23 cellular contexts compared by ENCODE assay signal in genomic region chr4:25330335-25330734, GRCh38. TPM values are rescaled to one million over a fixed set of nuclear protein-coding genes. Genes with fewer than 3 reads are reported as not detected.
DNase-seq lines count a peak whose midpoint lies in the region; ATAC-seq, FAIRE-seq and TF ChIP-seq lines count a peak whose summit lies in the region.
"Had no signal": no experiment of that assay in that cellular context is flagged by ENCODE, and none has a peak within 500 bp of the region (broad histone marks: within the 10 kb centered on the region; RNA-seq: fewer than 3 reads in every experiment).

No MANE protein-coding gene starts in this region.

- peak overlapping the region; percentile 71 for H3K27ac Mint-ChIP-seq in stimulated activated naive CD8-positive, alpha-beta T cell treated with anti-CD3 and anti-CD28 coated beads, Interleukin-15, Interleukin-2, amounts not matched to agents 100 ng/mL and 50 ng/mL, for 24 hours

- H3K4me1 ChIP-seq in HepG2 (ENCODE audit: insufficient read depth, low read length): peaks cover 24% of the 10 kb centered on the region
- H3K4me1 ChIP-seq in thyroid gland: no peaks in the 10 kb centered on the region

- H3K36me3 Mint-ChIP-seq in stimulated activated naive CD8-positive, alpha-beta T cell treated with anti-CD3 and anti-CD28 coated beads, Interleukin-15, Interleukin-2, amounts not matched to agents 100 ng/mL and 50 ng/mL, for 24 hours (ENCODE audit: low read depth): peaks cover 19% of the 10 kb centered on the region

- H3K4me3 ChIP-seq in HepG2 (replicated peaks in 1 of 3; ENCODE audit: insufficient read depth in 1 of 3, low read depth in 2 of 3, low read length in 3 of 3) (no peak overlapping the region), thyroid gland (replicated peaks in 1 of 3) (no peak overlapping the region)

- no TSS peak for BruUV-seq in HepG2 (replicated peaks; lab: Mats Ljungman, UMichigan)

- H3K9ac ChIP-seq in HepG2 (ENCODE audit: insufficient read depth, low read depth, low read length): no peak overlapping the region

- no peaks in the 10 kb centered on the region for H3K9me3 ChIP-seq in HepG2 (ENCODE audit: low read length)
- no peaks in the 10 kb centered on the region for H3K9me3 ChIP-seq in thyroid gland

- no peak for TF ChIP-seq POLR2A in HepG2 (IDR thresholded peaks at IDR 0.05; ENCODE audit: insufficient read depth in 1 of 2, low read depth in 2 of 2, low read length in 2 of 2)
- no peak for TF ChIP-seq POLR2A in thyroid gland (IDR thresholded peaks at IDR 0.05)

- no peak for FAIRE-seq in HepG2 (lab: Jason Lieb, UNC)
- FAIRE-seq: bronchial epithelial cell, endometrium had no signal

- no peaks in the 10 kb centered on the region for H3K27me3 Mint-ChIP-seq in stimulated activated naive CD8-positive, alpha-beta T cell treated with anti-CD3 and anti-CD28 coated beads, Interleukin-15, Interleukin-2, amounts not matched to agents 100 ng/mL and 50 ng/mL, for 24 hours
- H3K27me3 Mint-ChIP-seq: naive thymus-derived CD4-positive, alpha-beta T cell had no signal

- no peak for TF ChIP-seq RAD21 in HepG2 (CRISPR knock-in tag; IDR thresholded peaks at IDR 0.05)

- no peak for ATAC-seq in stimulated activated naive CD8-positive, alpha-beta T cell treated with anti-CD3 and anti-CD28 coated beads, Interleukin-15, Interleukin-2, amounts not matched to agents 100 U/mL and 50 U/mL, for 24 hours
- ATAC-seq in HepG2 (peak; percentile 27; the same call in 2 of the 3 replicates), GM18870 (IDR thresholded peaks at IDR 0.05; ENCODE audit: unreplicated experiment) (no peak)
- ATAC-seq: activated CD4-positive, CD25-positive, alpha-beta regulatory T cell treated with anti-CD3 and anti-CD28 coated beads, Interleukin-2, amount 50 U/mL, for 24 hours; left colon had no signal

- H3K9me3 Mint-ChIP-seq in stimulated activated naive CD8-positive, alpha-beta T cell treated with anti-CD3 and anti-CD28 coated beads, Interleukin-15, Interleukin-2, amounts not matched to agents 100 ng/mL and 50 ng/mL, for 24 hours: no peaks in the 10 kb centered on the region
- H3K9me3 Mint-ChIP-seq: H9; naive thymus-derived CD4-positive, alpha-beta T cell had no signal

- H2AFZ ChIP-seq in HepG2 (ENCODE audit: low read length): no peak overlapping the region

- peaks cover 21% of the 10 kb centered on the region for H3K4me1 Mint-ChIP-seq in stimulated activated naive CD8-positive, alpha-beta T cell treated with anti-CD3 and anti-CD28 coated beads, Interleukin-15, Interleukin-2, amounts not matched to agents 100 ng/mL and 50 ng/mL, for 24 hours (ENCODE audit: low read depth)
- H3K4me1 Mint-ChIP-seq: H9 had no signal

- H3K27ac ChIP-seq in HepG2 (ENCODE audit: extremely low read length, insufficient read depth, low read length): no peak overlapping the region
- H3K27ac ChIP-seq in thyroid gland: no peak overlapping the region

- no peak overlapping the region for H3K4me3 Mint-ChIP-seq in stimulated activated naive CD8-positive, alpha-beta T cell treated with anti-CD3 and anti-CD28 coated beads, Interleukin-15, Interleukin-2, amounts not matched to agents 100 ng/mL and 50 ng/mL, for 24 hours
- H3K4me3 Mint-ChIP-seq: H9 had no signal

- no peaks in the 10 kb centered on the region for H4K20me1 ChIP-seq in HepG2 (ENCODE audit: insufficient read depth, low read length)

- peaks cover 6% of the 10 kb centered on the region for H3K79me2 ChIP-seq in HepG2 (ENCODE audit: insufficient read depth, low read length)

- H3K27me3 ChIP-seq in HepG2 (ENCODE audit: control insufficient read depth in 1 of 2, insufficient read depth in 2 of 2, low read length in 2 of 2): no peaks in the 10 kb centered on the region
- no peaks in the 10 kb centered on the region for H3K27me3 ChIP-seq in thyroid gland

- intact Hi-C loops in HepG2 (cut with micrococcal nuclease; ENCODE audit: unreplicated experiment): no loop called here
- intact Hi-C loops in thyroid gland (cut with DNase I): no loop called here

- TF ChIP-seq EP300 in HepG2 (IDR thresholded peaks at IDR 0.05; ENCODE audit: low read depth in 2 of 2, low read length in 2 of 2) (no peak), HepG2 (CRISPR knock-in tag; IDR thresholded peaks at IDR 0.05; ENCODE audit: borderline replicate concordance) (no peak)

- WGBS in HepG2 (ENCODE audit: low lambda C conversion rate): 75% methylated on average over 1 of the region's 1 CpG
- WGBS in thyroid gland, 2 donors: 88% methylated on average over 1 of the region's 1 CpG

- H3K4me2 ChIP-seq in HepG2 (ENCODE audit: low read depth, low read length): no peak overlapping the region

- POLR2A ChIA-PET in HepG2 (lab: Yijun Ruan, JAX): interaction anchor here (0.6 kb wide), 1 partner anchor 18 kb away, joined by 3 read pairs; the partner anchor contains the start of gene ZCCHC4

- DNase-seq in stimulated activated naive CD8-positive, alpha-beta T cell treated with anti-CD3 and anti-CD28 coated beads, Interleukin-15, Interleukin-2, amounts not matched to agents 100 U/mL and 50 U/mL, for 24 hours: no peak
- DNase-seq in OCI-M1 (lab: John Stamatoyannopoulos, UW): peak; percentile 31
- no peak for DNase-seq in HepG2 (ENCODE audit: low spot score)
- DNase-seq in anterior cingulate cortex (lab: John Stamatoyannopoulos, UW): no peak
- DNase-seq in thyroid gland: no peak
- DNase-seq in AG08396 (ENCODE audit: low spot score): no peak
- DNase-seq: activated effector memory CD4-positive, alpha-beta T cell treated with Interleukin-2 at 50 U/mL for 16 hours; cortex of kidney; glutamatergic neuron; H9; left colon; naive thymus-derived CD4-positive, alpha-beta T cell; NCI-H1092; NCI-H2029 treated with DMSO at 0.1 percent for 48 hours; NCI-H345; NCI-H82; SHP77; stimulated activated CD4-positive, alpha-beta T cell treated with anti-CD3 and anti-CD28 coated beads, Interleukin-12 subunit alpha, Interleukin-12 subunit beta, amount 100 ng/mL, for 4 hours had no signal

- CTCF ChIA-PET in HepG2 (lab: Yijun Ruan, JAX; ENCODE audit: low intra/inter-chr PET ratio, low total read pairs): no interaction called here

- in situ Hi-C loops in HepG2 (cut with HindIII; ENCODE audit: extremely low pct_ligation_motif_present, low pct_unique_long_range_greater_than_20kb): no loop called here

- H3K36me3 ChIP-seq in HepG2 (replicated peaks in 1 of 2; ENCODE audit: control insufficient read depth in 1 of 2, insufficient read depth in 2 of 2, low read length in 2 of 2) (peaks cover 0 to 10% of the 10 kb centered on the region in 2 experiments; a peak in 1 of 5 replicates), thyroid gland (no peaks in the 10 kb centered on the region)

- no peak for TF ChIP-seq CTCF in HepG2 (CRISPR knock-in tag; IDR thresholded peaks at IDR 0.05)
- no peak for TF ChIP-seq CTCF in thyroid gland (IDR thresholded peaks at IDR 0.05)

RNA-seq across cellular contexts. Expression of gene ZCCHC4, which starts 17.8 kb away (rescaled TPM):
- total RNA-seq in HepG2 (2016; rRNA removed; fragmentation: Illumina TruSeq; extraction: Trizol) (15.0 and 16.9 TPM in 2 replicates), thyroid gland (10 to 100 TPM in 3 of 4 donors, 1 to 10 TPM in 1; 9.3 to 19.5 (median 13.4) TPM)
- total RNA-seq in HepG2 (2016; cell fraction: cytosol; rRNA removed; fragmentation: Illumina TruSeq; extraction: Trizol; ENCODE audit: low read depth): 12.1 and 12.6 TPM in 2 replicates
- total RNA-seq in HepG2 (2016; cell fraction: insoluble cytoplasmic fraction; rRNA removed; fragmentation: Illumina TruSeq; extraction: Trizol): 14.8 and 16.4 TPM in 2 replicates
- 6.9 and 9.6 TPM in 2 replicates for total RNA-seq in HepG2 (2016; cell fraction: membrane; rRNA removed; fragmentation: Illumina TruSeq; extraction: Trizol)
- 17.4 and 19.8 TPM in 2 replicates for total RNA-seq in HepG2 (2016; cell fraction: nucleus; rRNA removed; fragmentation: Illumina TruSeq; extraction: Trizol)
- polyA plus RNA-seq in HepG2 (2011; rRNA removed): 10.4 and 13.2 TPM in 2 replicates
- polyA plus RNA-seq in HepG2 (2011; cell fraction: cytosol; rRNA removed): 6.0 and 7.9 TPM in 2 replicates
- 7.9 and 11.6 TPM in 2 replicates for polyA plus RNA-seq in HepG2 (2011; cell fraction: nucleus; rRNA removed)
- 6.0 and 7.5 TPM in 2 replicates for polyA plus RNA-seq in HepG2 (2012)
- polyA plus RNA-seq in HepG2 (2016; cell fraction: cytosol; fragmentation: Illumina TruSeq; extraction: Trizol; ENCODE audit: low read depth): 0.93 and 1.2 TPM in 2 replicates
- 13.4 and 14.0 TPM in 2 replicates for polyA plus RNA-seq in HepG2 (2016; cell fraction: insoluble cytoplasmic fraction; fragmentation: Illumina TruSeq; extraction: Trizol; ENCODE audit: low read depth)
- polyA plus RNA-seq in HepG2 (2016; cell fraction: membrane; fragmentation: Illumina TruSeq; extraction: Trizol; ENCODE audit: low read depth): 2.5 and 2.6 TPM in 2 replicates
- 18.4 and 20.1 TPM in 2 replicates for polyA plus RNA-seq in HepG2 (2016; cell fraction: nucleus; fragmentation: Illumina TruSeq; extraction: Trizol; ENCODE audit: insufficient read depth, low read depth)
- 8.2 and 9.8 TPM in 2 replicates for polyA minus RNA-seq in HepG2 (2011; rRNA and poly(A)+ RNA removed; ENCODE audit: low replicate concordance)
- 6.8 and 9.1 TPM in 2 replicates for polyA minus RNA-seq in HepG2 (2011; cell fraction: cytosol; rRNA and poly(A)+ RNA removed)
- polyA minus RNA-seq in HepG2 (2011; cell fraction: nucleus; rRNA and poly(A)+ RNA removed): 54.5 and 56.7 TPM in 2 replicates

RNA-seq across cellular contexts. Expression of gene ANAPC4, which starts 46.7 kb away (rescaled TPM):
- total RNA-seq in HepG2 (2016; rRNA removed; fragmentation: Illumina TruSeq; extraction: Trizol) (29.4 and 30.2 TPM in 2 replicates), thyroid gland (10 to 100 TPM; 30.0 to 68.4 (median 32.6) TPM)
- total RNA-seq in HepG2 (2016; cell fraction: cytosol; rRNA removed; fragmentation: Illumina TruSeq; extraction: Trizol; ENCODE audit: low read depth): 3.3 and 3.7 TPM in 2 replicates
- 27.8 and 32.4 TPM in 2 replicates for total RNA-seq in HepG2 (2016; cell fraction: insoluble cytoplasmic fraction; rRNA removed; fragmentation: Illumina TruSeq; extraction: Trizol)
- total RNA-seq in HepG2 (2016; cell fraction: membrane; rRNA removed; fragmentation: Illumina TruSeq; extraction: Trizol): 4.8 and 6.7 TPM in 2 replicates
- 50.0 and 57.1 TPM in 2 replicates for total RNA-seq in HepG2 (2016; cell fraction: nucleus; rRNA removed; fragmentation: Illumina TruSeq; extraction: Trizol)
- polyA plus RNA-seq in HepG2 (2011; rRNA removed): 10.3 and 14.5 TPM in 2 replicates
- polyA plus RNA-seq in HepG2 (2011; cell fraction: cytosol; rRNA removed): 2.8 and 3.1 TPM in 2 replicates
- 27.8 and 35.7 TPM in 2 replicates for polyA plus RNA-seq in HepG2 (2011; cell fraction: nucleus; rRNA removed)
- 11.4 and 14.0 TPM in 2 replicates for polyA plus RNA-seq in HepG2 (2012)
- polyA plus RNA-seq in HepG2 (2016; cell fraction: cytosol; fragmentation: Illumina TruSeq; extraction: Trizol; ENCODE audit: low read depth): 0.96 and 0.99 TPM in 2 replicates
- polyA plus RNA-seq in HepG2 (2016; cell fraction: insoluble cytoplasmic fraction; fragmentation: Illumina TruSeq; extraction: Trizol; ENCODE audit: low read depth): 18.2 and 19.3 TPM in 2 replicates
- polyA plus RNA-seq in HepG2 (2016; cell fraction: membrane; fragmentation: Illumina TruSeq; extraction: Trizol; ENCODE audit: low read depth): 1.6 and 2.5 TPM in 2 replicates
- 66.0 and 68.6 TPM in 2 replicates for polyA plus RNA-seq in HepG2 (2016; cell fraction: nucleus; fragmentation: Illumina TruSeq; extraction: Trizol; ENCODE audit: insufficient read depth, low read depth)
- 6.6 and 8.6 TPM in 2 replicates for polyA minus RNA-seq in HepG2 (2011; rRNA and poly(A)+ RNA removed; ENCODE audit: low replicate concordance)
- polyA minus RNA-seq in HepG2 (2011; cell fraction: cytosol; rRNA and poly(A)+ RNA removed): 3.4 and 6.6 TPM in 2 replicates
- 50.8 and 60.5 TPM in 2 replicates for polyA minus RNA-seq in HepG2 (2011; cell fraction: nucleus; rRNA and poly(A)+ RNA removed)
